8 cellular contexts compared by ENCODE assay signal in genomic region chr14:34538871-34539406, GRCh38. TPM values are rescaled to one million over a fixed set of nuclear protein-coding genes. Genes with fewer than 3 reads are reported as not detected.
DNase-seq lines count a peak whose midpoint lies in the region; ATAC-seq and TF ChIP-seq lines count a peak whose summit lies in the region.

No MANE protein-coding gene starts in this region.

- H3K4me3 Mint-ChIP-seq in activated T-cell treated with anti-CD3 and anti-CD28 coated beads, Interleukin-2, amount 50 U/mL, for 4 hours: peak overlapping the region; percentile 99
- H3K4me3 Mint-ChIP-seq in activated B cell treated with CpG ODN at 0.5 μM for 24 hours: peak overlapping the region; percentile 99

- peak overlapping the region; percentile 97 for H3K27ac Mint-ChIP-seq in activated B cell treated with CpG ODN at 0.5 μM for 24 hours

- H3K9me3 ChIP-seq in iPS-18c (ENCODE audit: control insufficient read depth, insufficient read depth, low read length): peaks cover 2% of the 10 kb centered on the region

- H3K27me3 Mint-ChIP-seq in activated T-cell treated with anti-CD3 and anti-CD28 coated beads, Interleukin-2, amount 50 U/mL, for 4 hours (ENCODE audit: low read depth): no peaks in the 10 kb centered on the region
- no peaks in the 10 kb centered on the region for H3K27me3 Mint-ChIP-seq in activated B cell treated with CpG ODN at 0.5 μM for 24 hours

- peak overlapping the region; percentile 98 for H3K4me3 ChIP-seq in iPS-18c (ENCODE audit: insufficient read depth, low read depth, low read length)

- peak overlapping the region; percentile 92 for H3K27ac ChIP-seq in substantia nigra (ENCODE audit: low read depth, low read length, poor library complexity, severe bottlenecking)

- ATAC-seq in activated T-cell treated with anti-CD3 and anti-CD28 coated beads, Interleukin-2, amount 50 U/mL, for 4 hours: peak; percentile 49 to 57
- no peak for ATAC-seq in activated B cell treated with CpG ODN at 0.5 μM for 24 hours (ENCODE audit: low read depth)

- no peak for TF ChIP-seq CTCF in activated B cell treated with CpG ODN at 0.5 μM for 24 hours (IDR thresholded peaks at IDR 0.05)

- no peak for DNase-seq in activated T-cell treated with anti-CD3 and anti-CD28 coated beads, Interleukin-2, amount 50 U/mL, for 4 hours
- DNase-seq in activated T-cell treated with anti-CD3 and anti-CD28 coated beads for 4 hours (no peak), activated B cell treated with CpG ODN at 0.5 μM for 24 hours (no peak), substantia nigra (lab: John Stamatoyannopoulos, UW) (no peak), kidney glomerular epithelial cell (lab: John Stamatoyannopoulos, UW) (no peak), HT-29 (ENCODE audit: low spot score) (no peak), NCI-H128 (lab: John Stamatoyannopoulos, UW; ENCODE audit: unreplicated experiment) (no peak)

- peaks cover 38% of the 10 kb centered on the region for H3K4me1 Mint-ChIP-seq in activated T-cell treated with anti-CD3 and anti-CD28 coated beads, Interleukin-2, amount 50 U/mL, for 4 hours (ENCODE audit: low read depth)
- H3K4me1 Mint-ChIP-seq in activated B cell treated with CpG ODN at 0.5 μM for 24 hours: peaks cover 34% of the 10 kb centered on the region

- peaks cover 6% of the 10 kb centered on the region for H3K36me3 Mint-ChIP-seq in activated T-cell treated with anti-CD3 and anti-CD28 coated beads, Interleukin-2, amount 50 U/mL, for 4 hours (ENCODE audit: insufficient read depth)
- H3K36me3 Mint-ChIP-seq in activated B cell treated with CpG ODN at 0.5 μM for 24 hours (ENCODE audit: low read depth): peaks cover 22% of the 10 kb centered on the region

- H3K9me3 Mint-ChIP-seq in activated T-cell treated with anti-CD3 and anti-CD28 coated beads, Interleukin-2, amount 50 U/mL, for 4 hours: no peaks in the 10 kb centered on the region
- H3K9me3 Mint-ChIP-seq in activated B cell treated with CpG ODN at 0.5 μM for 24 hours: no peaks in the 10 kb centered on the region

- POLR2A ChIA-PET in activated B cell treated with CpG ODN at 0.5 μM for 24 hours (lab: Charles Lee): interaction anchor here (0.6 to 1.3 kb wide), 2 partner anchors 38 to 865 kb away, joined by 4 read pairs; partner anchors contain the start of gene NFKBIA

- intact Hi-C loops in activated B cell treated with CpG ODN at 0.5 μM for 24 hours (cut with micrococcal nuclease): loop anchor here (5.0 to 10.0 kb wide), 9 partner anchors 77 to 1776 kb away; partner anchors contain the start of genes BRMS1L, NFKBIA, PPP2R3C and PRORP

- CTCF ChIA-PET in activated B cell treated with CpG ODN at 0.5 μM for 24 hours (lab: Charles Lee): no interaction called here

RNA-seq across cellular contexts. Expression of gene EAPP, which starts 0.6 kb away (rescaled TPM):
- 10 to 100 TPM; 34.8 to 38.9 (median 35.7) TPM for total RNA-seq in activated T-cell treated with anti-CD3 and anti-CD28 coated beads, Interleukin-2, amount 50 U/mL, for 4 hours
- 40.7 and 43.2 TPM in 2 replicates for total RNA-seq in activated B cell treated with CpG ODN at 0.5 μM for 24 hours
- total RNA-seq in HT-29 (2014; rRNA removed; shearing (Covaris generic)): 9.9 and 14.1 TPM in 2 replicates
